38 cellular contexts compared by ENCODE assay signal in genomic region chr6:17081273-17081672, GRCh38. TPM values are rescaled to one million over a fixed set of nuclear protein-coding genes. Genes with fewer than 3 reads are reported as not detected.
"Had no signal": no experiment of that assay in that cellular context is flagged by ENCODE, and none has a peak within 500 bp of the region (broad histone marks: within the 10 kb centered on the region; RNA-seq: fewer than 3 reads in every experiment).

No MANE protein-coding gene starts in this region.

- H3K4me1 ChIP-seq: adrenal gland, breast epithelium had no signal

- DNase-seq: activated B cell treated with CpG ODN at 0.5 μM for 24 hours; activated CD4-positive, alpha-beta memory T cell treated with anti-CD3 and anti-CD28 coated beads for 36 hours; activated CD4-positive, alpha-beta T cell treated with anti-CD3 and anti-CD28 coated beads for 4 hours; activated CD4-positive, alpha-beta T cell treated with anti-CD3 and anti-CD28 coated beads, Interleukin-2, amount 10 ng/mL, durations not matched to agents 24 days and 14 days; activated CD4-positive, alpha-beta T cell treated with anti-CD3 and anti-CD28 coated beads, Interleukin-2, amount 50 U/mL, for 1 hour; activated CD4-positive, alpha-beta T cell treated with anti-CD3 and anti-CD28 coated beads, Interleukin-2, amount 50 U/mL, for 4 hours; activated CD4-positive, CD25-positive, alpha-beta regulatory T cell treated with anti-CD3 and anti-CD28 coated beads, Interleukin-2, amount 50 U/mL, for 72 hours; activated CD8-positive, alpha-beta memory T cell treated with anti-CD3 and anti-CD28 coated beads, Interleukin-2, amount 50 U/mL, for 4 hours; activated CD8-positive, alpha-beta T cell treated with anti-CD3 and anti-CD28 coated beads for 36 hours; activated effector memory CD4-positive, alpha-beta T cell treated with anti-CD3 and anti-CD28 coated beads, Interleukin-2, amount 50 U/mL, for 16 hours; activated gamma-delta T cell treated with Interleukin-2 at 50 U/mL for 16 hours; activated naive CD4-positive, alpha-beta T cell; activated naive CD4-positive, alpha-beta T cell treated with anti-CD3 and anti-CD28 coated beads for 36 hours; activated naive CD4-positive, alpha-beta T cell treated with anti-CD3 and anti-CD28 coated beads, Interleukin-2, amount 50 U/mL, for 16 hours; activated naive CD8-positive, alpha-beta T cell treated with anti-CD3 and anti-CD28 coated beads for 36 hours; activated T-cell treated with anti-CD3 and anti-CD28 coated beads for 4 hours; activated T-cell treated with anti-CD3 and anti-CD28 coated beads, Interleukin-2, amount 50 U/mL, for 1 hour; activated T-cell treated with anti-CD3 and anti-CD28 coated beads, Interleukin-2, amount 50 U/mL, for 4 hours; activated T-cell treated with anti-CD3 and anti-CD28 coated beads, Interleukin-2, amount 50 U/mL, for 72 hours; adrenal gland; amniotic stem cell; aorta; body of pancreas; brain microvascular endothelial cell; cerebellar nuclear complex; T-helper 2 cell; T-helper 9 cell had no signal

- H3K27ac Mint-ChIP-seq: activated B cell treated with CpG ODN at 0.5 μM for 24 hours; activated CD4-positive, alpha-beta memory T cell treated with anti-CD3 and anti-CD28 coated beads for 36 hours; activated CD4-positive, alpha-beta T cell treated with anti-CD3 and anti-CD28 coated beads, Interleukin-2, amount 10 ng/mL, durations not matched to agents 24 days and 14 days; activated CD8-positive, alpha-beta T cell treated with anti-CD3 and anti-CD28 coated beads for 36 hours; activated naive CD4-positive, alpha-beta T cell treated with anti-CD3 and anti-CD28 coated beads for 36 hours; activated naive CD4-positive, alpha-beta T cell treated with anti-CD3 and anti-CD28 coated beads, Interleukin-2, amount 50 U/mL, for 72 hours; activated naive CD8-positive, alpha-beta T cell treated with anti-CD3 and anti-CD28 coated beads for 36 hours; activated T-cell treated with anti-CD3 and anti-CD28 coated beads, Interleukin-2, amount 50 U/mL, for 72 hours; activated T-helper 1 cell treated with anti-CD3 and anti-CD28 coated beads, Interleukin-12 subunit alpha, Interleukin-12 subunit beta, Interleukin-2, Interleukin-4 antibody, amounts not matched to agents 30 ng/mL and 10 ng/mL and 1 ng/mL, durations not matched to agents 14 hours and 24 hours and 36 hours; activated T-helper 17 cell treated with anti-CD3 and anti-CD28 coated beads, Interleukin-2, amount 50 U/mL, for 72 hours; T-helper 1 cell treated with Interleukin-12 subunit alpha and Interleukin-12 subunit beta and Interleukin-4 antibody, amounts not matched to agents 30 μg/mL and 1 μg/mL, for 36 hours; T-helper 2 cell treated with Interferon-gamma antibody and Interleukin-4, amounts not matched to agents 5 μg/mL and 100 μg/mL, for 36 hours had no signal

- H3K36me3 Mint-ChIP-seq: activated CD4-positive, alpha-beta memory T cell treated with anti-CD3 and anti-CD28 coated beads for 36 hours; activated naive CD8-positive, alpha-beta T cell treated with anti-CD3 and anti-CD28 coated beads for 36 hours had no signal

- H3K36me3 ChIP-seq: adrenal gland, brain microvascular endothelial cell, breast epithelium had no signal

- H3K4me3 Mint-ChIP-seq: activated B cell treated with CpG ODN at 0.5 μM for 24 hours; activated CD4-positive, alpha-beta memory T cell treated with anti-CD3 and anti-CD28 coated beads for 36 hours; activated CD4-positive, alpha-beta T cell treated with anti-CD3 and anti-CD28 coated beads, Interleukin-2, amount 10 ng/mL, durations not matched to agents 24 days and 14 days; activated CD8-positive, alpha-beta T cell treated with anti-CD3 and anti-CD28 coated beads for 36 hours; activated naive CD4-positive, alpha-beta T cell treated with anti-CD3 and anti-CD28 coated beads for 36 hours; activated naive CD8-positive, alpha-beta T cell treated with anti-CD3 and anti-CD28 coated beads for 36 hours; activated T-cell treated with anti-CD3 and anti-CD28 coated beads, Interleukin-2, amount 50 U/mL, for 4 hours; activated T-cell treated with anti-CD3 and anti-CD28 coated beads, Interleukin-2, amount 50 U/mL, for 72 hours; activated T-helper 1 cell treated with anti-CD3 and anti-CD28 coated beads, Interleukin-12 subunit alpha, Interleukin-12 subunit beta, Interleukin-2, Interleukin-4 antibody, amounts not matched to agents 30 ng/mL and 10 ng/mL and 1 ng/mL, durations not matched to agents 14 hours and 24 hours and 36 hours; activated T-helper 17 cell treated with anti-CD3 and anti-CD28 coated beads, Interleukin-2, amount 50 U/mL, for 72 hours; central memory CD8-positive, alpha-beta T cell; T-helper 1 cell treated with Interleukin-12 subunit alpha and Interleukin-12 subunit beta and Interleukin-4 antibody, amounts not matched to agents 30 μg/mL and 1 μg/mL, for 36 hours; T-helper 2 cell treated with Interferon-gamma antibody and Interleukin-4, amounts not matched to agents 5 μg/mL and 100 μg/mL, for 36 hours had no signal

- H3K9me3 Mint-ChIP-seq: activated CD4-positive, alpha-beta memory T cell treated with anti-CD3 and anti-CD28 coated beads for 36 hours; activated naive CD4-positive, alpha-beta T cell treated with anti-CD3 and anti-CD28 coated beads for 36 hours; activated T-helper 1 cell treated with anti-CD3 and anti-CD28 coated beads, Interleukin-12 subunit alpha, Interleukin-12 subunit beta, Interleukin-2, Interleukin-4 antibody, amounts not matched to agents 30 ng/mL and 10 ng/mL and 1 ng/mL, durations not matched to agents 14 hours and 24 hours and 36 hours; T-helper 1 cell treated with Interleukin-12 subunit alpha and Interleukin-12 subunit beta and Interleukin-4 antibody, amounts not matched to agents 30 μg/mL and 1 μg/mL, for 36 hours; T-helper 2 cell treated with Interferon-gamma antibody and Interleukin-4, amounts not matched to agents 5 μg/mL and 100 μg/mL, for 36 hours had no signal

- ATAC-seq: activated CD8-positive, alpha-beta T cell treated with anti-CD3 and anti-CD28 coated beads for 36 hours; activated naive CD4-positive, alpha-beta T cell treated with anti-CD3 and anti-CD28 coated beads, Interleukin-2, amount 50 U/mL, for 72 hours; activated T-cell treated with anti-CD3 and anti-CD28 coated beads, Interleukin-2, amount 50 U/mL, for 4 hours; activated T-cell treated with anti-CD3 and anti-CD28 coated beads, Interleukin-2, amount 50 U/mL, for 72 hours; activated T-helper 17 cell treated with anti-CD3 and anti-CD28 coated beads, Interleukin-2, amount 50 U/mL, for 72 hours; body of pancreas had no signal

- H3K9me3 ChIP-seq: adrenal gland, body of pancreas, breast epithelium had no signal

- H3K27me3 ChIP-seq: adrenal gland, body of pancreas, brain microvascular endothelial cell, breast epithelium had no signal

- H3K4me3 ChIP-seq: adrenal gland, body of pancreas, breast epithelium had no signal

- H3K4me1 Mint-ChIP-seq: activated B cell treated with CpG ODN at 0.5 μM for 24 hours; activated CD4-positive, alpha-beta T cell treated with anti-CD3 and anti-CD28 coated beads, Interleukin-2, amount 10 ng/mL, durations not matched to agents 24 days and 14 days; activated naive CD8-positive, alpha-beta T cell treated with anti-CD3 and anti-CD28 coated beads for 36 hours; activated T-helper 17 cell treated with anti-CD3 and anti-CD28 coated beads, Interleukin-2, amount 50 U/mL, for 72 hours; central memory CD8-positive, alpha-beta T cell had no signal

- H3K27ac ChIP-seq: adrenal gland, body of pancreas, brain microvascular endothelial cell, breast epithelium, VCaP had no signal

RNA-seq across cellular contexts. Expression of gene STMND1, which starts 20.6 kb away (rescaled TPM):
- total RNA-seq: activated B cell treated with CpG ODN at 0.5 μM for 24 hours; activated CD4-positive, alpha-beta memory T cell treated with anti-CD3 and anti-CD28 coated beads for 36 hours; activated CD4-positive, alpha-beta T cell treated with anti-CD3 and anti-CD28 coated beads, Interleukin-2, amount 10 ng/mL, durations not matched to agents 24 days and 14 days; activated CD8-positive, alpha-beta memory T cell treated with anti-CD3 and anti-CD28 coated beads for 36 hours; activated CD8-positive, alpha-beta T cell treated with anti-CD3 and anti-CD28 coated beads for 36 hours; activated naive CD4-positive, alpha-beta T cell treated with anti-CD3 and anti-CD28 coated beads for 36 hours; activated naive CD8-positive, alpha-beta T cell treated with anti-CD3 and anti-CD28 coated beads for 36 hours; activated T-cell treated with anti-CD3 and anti-CD28 coated beads, Interleukin-2, amount 50 U/mL, for 4 hours; activated T-cell treated with anti-CD3 and anti-CD28 coated beads, Interleukin-2, amount 50 U/mL, for 72 hours; activated T-helper 1 cell treated with anti-CD3 and anti-CD28 coated beads, Interleukin-12 subunit alpha, Interleukin-12 subunit beta, Interleukin-2, Interleukin-4 antibody, amounts not matched to agents 30 ng/mL and 10 ng/mL and 1 ng/mL, durations not matched to agents 14 hours and 24 hours and 36 hours; adrenal gland; aorta; cardiac septum; chondrocyte had no signal
- polyA plus RNA-seq: adrenal gland, aorta had no signal
